In the genomic region with DNA sequence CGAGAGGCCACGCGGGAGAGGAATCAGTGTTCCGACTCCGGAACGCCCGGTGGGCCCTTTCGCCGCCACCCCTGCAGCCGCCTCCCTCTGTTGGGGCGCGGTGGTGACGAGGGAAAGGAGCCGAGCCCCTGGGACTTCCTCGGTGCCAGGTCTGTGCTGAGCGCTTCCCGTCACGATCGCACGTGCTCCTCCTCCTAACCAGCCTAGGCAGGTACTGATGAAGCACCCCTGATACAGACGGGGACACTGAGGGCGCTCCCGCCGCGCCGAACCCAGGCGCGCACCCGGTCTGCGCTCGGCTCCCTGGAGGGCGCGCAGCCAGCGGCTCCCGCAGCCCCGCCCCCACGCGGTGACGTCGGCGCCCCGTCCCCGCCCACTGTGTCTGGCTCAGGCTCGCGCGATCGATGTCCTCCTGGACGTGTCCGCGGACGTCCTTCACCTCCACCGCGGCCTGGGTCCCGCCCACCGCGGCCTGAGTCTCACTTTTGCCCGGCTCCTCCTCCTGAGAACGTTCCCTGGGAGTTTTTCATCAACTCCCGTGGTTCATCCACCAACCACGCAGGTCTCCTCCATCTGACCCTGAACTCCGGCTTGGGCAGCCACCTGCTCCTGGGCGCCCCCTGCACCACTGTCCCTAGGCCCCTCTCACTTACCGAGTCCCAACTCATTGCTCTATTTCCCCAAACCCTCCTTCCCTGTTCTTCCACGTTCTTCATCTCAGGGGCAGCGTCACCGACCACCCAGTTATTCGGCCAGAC, we compare ENCODE assay signal across 9 cellular contexts. TPM values are rescaled to one million over a fixed set of nuclear protein-coding genes. Genes with fewer than 3 reads are reported as not detected.
A peak's percentile ranks its signal among the peaks of the same experiment; 100 is the strongest.
DNase-seq lines count a peak whose midpoint lies in the region; ATAC-seq, FAIRE-seq and TF ChIP-seq lines count a peak whose summit lies in the region.
"Had no signal": no experiment of that assay in that cellular context is flagged by ENCODE, and none has a peak within 500 bp of the region (broad histone marks: within the 10 kb centered on the region; RNA-seq: fewer than 3 reads in every experiment).

No MANE protein-coding gene starts in this region.

- in situ Hi-C loops in SK-MEL-5 (cut with HindIII; ENCODE audit: low pct_unique_long_range_greater_than_20kb, low sequenced_read_pairs) = no loop called here

- H3K4me3 ChIP-seq in heart left ventricle = peak overlapping the region; percentile 28 to 65 (median 56)
- peak overlapping the region; percentile 75 for H3K4me3 ChIP-seq in trophoblast cell (ENCODE audit: low read depth, low read length)
- H3K4me3 ChIP-seq in upper lobe of left lung = peak overlapping the region; percentile 39 to 59 (median 56)

- TF ChIP-seq POLR2A in heart left ventricle (IDR thresholded peaks at IDR 0.05) = peak in 1 of 2 donors; percentile 25
- peak in 1 of 4 donors; percentile 72 for TF ChIP-seq POLR2A in upper lobe of left lung (IDR thresholded peaks at IDR 0.05)

- peak; percentile 84 for ATAC-seq in GM19372 (IDR thresholded peaks at IDR 0.05; ENCODE audit: low read depth, unreplicated experiment)
- ATAC-seq in heart left ventricle = peak; percentile 75 to 95 (median 89)
- peak; percentile 80 to 96 for ATAC-seq in upper lobe of left lung (ENCODE audit: low FRiP score in 2 of 2)

- no peak overlapping the region for H2BK120ac ChIP-seq in trophoblast cell (ENCODE audit: insufficient read depth, low read length, poor library complexity)

- H3K9me3 ChIP-seq in heart left ventricle (no peaks in the 10 kb centered on the region), trophoblast cell (ENCODE audit: insufficient read depth, low read depth, low read length) (no peaks in the 10 kb centered on the region), upper lobe of left lung (no peaks in the 10 kb centered on the region)

- H3K18ac ChIP-seq in trophoblast cell (ENCODE audit: low read length) = peak overlapping the region; percentile 55

- no peak overlapping the region for H2AK5ac ChIP-seq in trophoblast cell (ENCODE audit: low read length)

- no peak overlapping the region for H3K4ac ChIP-seq in trophoblast cell (ENCODE audit: low read depth, low read length)

- H4K12ac ChIP-seq in trophoblast cell (ENCODE audit: low read depth, low read length) = peak overlapping the region; percentile 60

- no peak overlapping the region for H3K23ac ChIP-seq in trophoblast cell (ENCODE audit: low read length)

- TF ChIP-seq EP300 in upper lobe of left lung (IDR thresholded peaks at IDR 0.05) = no peak

- H3K36me3 Mint-ChIP-seq in CD14-positive monocyte = peaks cover 0 to 2% of the 10 kb centered on the region in 2 donors
- H3K36me3 Mint-ChIP-seq in activated naive CD4-positive, alpha-beta T cell treated with anti-CD3 and anti-CD28 coated beads, Interleukin-2, amount 50 U/mL, for 24 hours = no peaks in the 10 kb centered on the region

- intact Hi-C loops in CD14-positive monocyte (cut with micrococcal nuclease) = no loop called here
- intact Hi-C loops in heart left ventricle (cut with DNase I) = no loop called here

- peak overlapping the region; percentile 90 for H3K4me2 ChIP-seq in trophoblast cell (ENCODE audit: low read length)

- H3K27me3 Mint-ChIP-seq in CD14-positive monocyte (ENCODE audit: low read depth in 3 of 3) = peaks cover 48 to 79% (median 53%) of the 10 kb centered on the region in 3 donors
- peaks cover 42% of the 10 kb centered on the region for H3K27me3 Mint-ChIP-seq in activated naive CD4-positive, alpha-beta T cell treated with anti-CD3 and anti-CD28 coated beads, Interleukin-2, amount 50 U/mL, for 24 hours

- H3K79me1 ChIP-seq in trophoblast cell (ENCODE audit: low read length) = peaks cover 4% of the 10 kb centered on the region

- H3K9ac ChIP-seq in trophoblast cell (ENCODE audit: low read length) = peak overlapping the region; percentile 75

- H3K9me3 Mint-ChIP-seq in CD14-positive monocyte = peaks cover 0 to 10% (median 0%) of the 10 kb centered on the region in 7 donors
- no peaks in the 10 kb centered on the region for H3K9me3 Mint-ChIP-seq in activated naive CD4-positive, alpha-beta T cell treated with anti-CD3 and anti-CD28 coated beads, Interleukin-2, amount 50 U/mL, for 24 hours

- peaks cover 4% of the 10 kb centered on the region for H3K79me2 ChIP-seq in trophoblast cell (ENCODE audit: control insufficient read depth, insufficient read depth, low read length, poor library complexity)

- TF ChIP-seq CTCF in CD14-positive monocyte (IDR thresholded peaks at IDR 0.05) (no peak), heart left ventricle (IDR thresholded peaks at IDR 0.05) (no peak), upper lobe of left lung (IDR thresholded peaks at IDR 0.05) (no peak)

- H3K4me1 ChIP-seq in heart left ventricle (peaks cover 0 to 12% (median 9%) of the 10 kb centered on the region in 12 donors), trophoblast cell (ENCODE audit: control insufficient read depth in 1 of 2, insufficient read depth in 2 of 2, low read length in 2 of 2) (peaks cover 5 to 7% of the 10 kb centered on the region in 2 experiments), upper lobe of left lung (peaks cover 4 to 16% (median 10%) of the 10 kb centered on the region in 4 donors)

- H3K27ac ChIP-seq in heart left ventricle (no peak overlapping the region), trophoblast cell (ENCODE audit: low read depth, low read length) (no peak overlapping the region), upper lobe of left lung (no peak overlapping the region)

- peaks cover 13% of the 10 kb centered on the region for H3K4me1 Mint-ChIP-seq in CD14-positive monocyte
- H3K4me1 Mint-ChIP-seq in activated naive CD4-positive, alpha-beta T cell treated with anti-CD3 and anti-CD28 coated beads, Interleukin-2, amount 50 U/mL, for 24 hours = peaks cover 9% of the 10 kb centered on the region

- WGBS in heart left ventricle, 4 donors = 3 to 5% (median 3%) methylated on average over 34 to 67 of the region's 67 CpGs
- WGBS in trophoblast cell (ENCODE audit: extremely low coverage, insufficient coverage, insufficient read length) = no CpG with 5 or more reads among the region's 67 CpGs
- 5% methylated on average over 44 to 45 of the region's 67 CpGs for WGBS in upper lobe of left lung, 2 donors

- H2BK5ac ChIP-seq in trophoblast cell (ENCODE audit: low read depth, low read length, poor library complexity) = no peak overlapping the region

- H3K27me3 ChIP-seq in heart left ventricle (peaks cover 0 to 36% (median 12%) of the 10 kb centered on the region in 9 donors), trophoblast cell (ENCODE audit: insufficient read depth, low read length) (no peaks in the 10 kb centered on the region), upper lobe of left lung (peaks cover 0 to 8% (median 3%) of the 10 kb centered on the region in 4 donors)

- peak overlapping the region; percentile 77 for H4K8ac ChIP-seq in trophoblast cell (ENCODE audit: low read depth, low read length)

- no peak overlapping the region for H2BK12ac ChIP-seq in trophoblast cell (ENCODE audit: low read length)

- H4K91ac ChIP-seq in trophoblast cell (ENCODE audit: low read depth, low read length) = peak overlapping the region; percentile 20

- peak overlapping the region; percentile 79 to 95 for H3K4me3 Mint-ChIP-seq in CD14-positive monocyte
- H3K4me3 Mint-ChIP-seq in activated naive CD4-positive, alpha-beta T cell treated with anti-CD3 and anti-CD28 coated beads, Interleukin-2, amount 50 U/mL, for 24 hours = peak overlapping the region; percentile 83

- H2AFZ ChIP-seq in trophoblast cell (ENCODE audit: insufficient read depth, low read length, poor library complexity) = peak overlapping the region; percentile 98

- no peaks in the 10 kb centered on the region for H3K36me3 ChIP-seq in heart left ventricle
- no peaks in the 10 kb centered on the region for H3K36me3 ChIP-seq in trophoblast cell (ENCODE audit: control insufficient read depth in 1 of 2, insufficient read depth in 2 of 2, low read length in 2 of 2)
- no peaks in the 10 kb centered on the region for H3K36me3 ChIP-seq in upper lobe of left lung

- DNase-seq in CD14-positive monocyte (ENCODE audit: low spot score) = no peak
- peak; percentile 90 for DNase-seq in HTR-8/SVneo (ENCODE audit: insufficient read length, low spot score)
- peak; percentile 61 for DNase-seq in SK-MEL-5 (ENCODE audit: low read depth, low spot score)
- peak; percentile 48 to 84 (median 64) for DNase-seq in heart left ventricle
- DNase-seq in trophoblast cell = peak; percentile 25 to 43
- peak; percentile 72 to 97 for DNase-seq in upper lobe of left lung

- peak overlapping the region; percentile 52 for H3K14ac ChIP-seq in trophoblast cell (ENCODE audit: low read length)

- FAIRE-seq in HTR-8/SVneo (lab: Jason Lieb, UNC) = peak; percentile 96

- peak overlapping the region in 2 of 7 donors; percentile 35 to 78 for H3K27ac Mint-ChIP-seq in CD14-positive monocyte
- H3K27ac Mint-ChIP-seq in activated naive CD4-positive, alpha-beta T cell treated with anti-CD3 and anti-CD28 coated beads, Interleukin-2, amount 50 U/mL, for 24 hours = no peak overlapping the region

RNA-seq across cellular contexts. Expression of gene KLK15, which starts 2.6 kb away (rescaled TPM):
- polyA plus RNA-seq in CD14-positive monocyte = not detected
- total RNA-seq in SK-MEL-5 (2014; rRNA removed; shearing (Covaris generic)) = not detected in 2 replicates
- polyA plus RNA-seq in SK-MEL-5 (2015; cell fraction: cytosol; rRNA removed) = 0.23 and 1.1 TPM in 2 replicates
- 1.1 TPM in 1 of 2 replicates, not detected in the other for polyA plus RNA-seq in SK-MEL-5 (2015; cell fraction: nucleus; rRNA removed)
- not detected for total RNA-seq in heart left ventricle
- polyA plus RNA-seq in heart left ventricle = not detected
- polyA plus RNA-seq in trophoblast cell (2013) = 0.03 TPM in 1 of 2 replicates, not detected in the other
- total RNA-seq in upper lobe of left lung = not detected
- total RNA-seq: T-helper 1 cell treated with Interleukin-12 subunit alpha and Interleukin-12 subunit beta and Interleukin-4 antibody, amounts not matched to agents 30 ng/mL and 1 ng/mL, for 36 hours had no signal

RNA-seq across cellular contexts. Expression of gene KLK1, which starts 12.4 kb away (rescaled TPM):
- polyA plus RNA-seq in CD14-positive monocyte = under 1 TPM in 1 of 2 donors, not detected in 1; 0.66 TPM
- not detected in 2 replicates for total RNA-seq in SK-MEL-5 (2014; rRNA removed; shearing (Covaris generic))
- polyA plus RNA-seq in SK-MEL-5 (2015; cell fraction: cytosol; rRNA removed) = 0.56 and 2.8 TPM in 2 replicates
- 0.91 and 2.6 TPM in 2 replicates for polyA plus RNA-seq in SK-MEL-5 (2015; cell fraction: nucleus; rRNA removed)
- 1 to 10 TPM in 1 of 9 donors, under 1 TPM in 3, not detected in 5; 0.53 to 1.4 (median 0.74) TPM for total RNA-seq in heart left ventricle
- under 1 TPM; 0.50 to 0.51 TPM for polyA plus RNA-seq in heart left ventricle
- polyA plus RNA-seq in trophoblast cell (2013) = 0.11 TPM in 1 of 2 replicates, not detected in the other
- total RNA-seq in upper lobe of left lung = 1 to 10 TPM in 3 of 6 donors, not detected in 3; 1.3 to 3.3 (median 2.0) TPM

RNA-seq across cellular contexts. Expression of gene KLK3, which starts 18.8 kb away (rescaled TPM):
- not detected for polyA plus RNA-seq in CD14-positive monocyte
- total RNA-seq in SK-MEL-5 (2014; rRNA removed; shearing (Covaris generic)) = not detected in 2 replicates
- polyA plus RNA-seq in SK-MEL-5 (2015; cell fraction: cytosol; rRNA removed) = not detected in 2 replicates
- polyA plus RNA-seq in SK-MEL-5 (2015; cell fraction: nucleus; rRNA removed) = not detected in 2 replicates
- total RNA-seq in heart left ventricle = not detected
- polyA plus RNA-seq in heart left ventricle = not detected
- not detected in 2 replicates for polyA plus RNA-seq in trophoblast cell (2013)
- total RNA-seq in upper lobe of left lung = under 1 TPM in 1 of 6 donors, not detected in 5; 0.33 TPM
- total RNA-seq: T-helper 1 cell treated with Interleukin-12 subunit alpha and Interleukin-12 subunit beta and Interleukin-4 antibody, amounts not matched to agents 30 ng/mL and 1 ng/mL, for 36 hours had no signal

RNA-seq across cellular contexts. Expression of gene KLK2, which starts 37.3 kb away (rescaled TPM):
- polyA plus RNA-seq in CD14-positive monocyte (not detected), heart left ventricle (not detected)
- total RNA-seq in SK-MEL-5 (2014; rRNA removed; shearing (Covaris generic)) = 0.96 and 2.0 TPM in 2 replicates
- polyA plus RNA-seq in SK-MEL-5 (2015; cell fraction: cytosol; rRNA removed) = 0.63 and 4.5 TPM in 2 replicates
- 19.7 and 22.8 TPM in 2 replicates for polyA plus RNA-seq in SK-MEL-5 (2015; cell fraction: nucleus; rRNA removed)
- total RNA-seq in heart left ventricle (not detected), upper lobe of left lung (not detected)
- polyA plus RNA-seq in trophoblast cell (2013) = not detected in 2 replicates
- total RNA-seq: T-helper 1 cell treated with Interleukin-12 subunit alpha and Interleukin-12 subunit beta and Interleukin-4 antibody, amounts not matched to agents 30 ng/mL and 1 ng/mL, for 36 hours had no signal

RNA-seq across cellular contexts. Expression of gene ACP4, which starts 45.7 kb away (rescaled TPM):
- polyA plus RNA-seq in CD14-positive monocyte (not detected), heart left ventricle (not detected)
- total RNA-seq in SK-MEL-5 (2014; rRNA removed; shearing (Covaris generic)) = not detected in 2 replicates
- not detected in 2 replicates for polyA plus RNA-seq in SK-MEL-5 (2015; cell fraction: cytosol; rRNA removed)
- not detected in 2 replicates for polyA plus RNA-seq in SK-MEL-5 (2015; cell fraction: nucleus; rRNA removed)
- total RNA-seq in heart left ventricle (not detected), upper lobe of left lung (not detected)
- 0.19 and 0.33 TPM in 2 replicates for polyA plus RNA-seq in trophoblast cell (2013)
- total RNA-seq: T-helper 1 cell treated with Interleukin-12 subunit alpha and Interleukin-12 subunit beta and Interleukin-4 antibody, amounts not matched to agents 30 ng/mL and 1 ng/mL, for 36 hours had no signal
